ENCODE assay signal across 9 cellular contexts in genomic region chr3:45123030-45123429, GRCh38.
DNase-seq lines count a peak whose midpoint lies in the region; ATAC-seq lines count a peak whose summit lies in the region.
"Had no signal": no experiment of that assay in that cellular context is flagged by ENCODE, and none has a peak within 500 bp of the region (broad histone marks: within the 10 kb centered on the region; RNA-seq: fewer than 3 reads in every experiment).

No MANE protein-coding gene starts in this region.

- DNase-seq in GM04504 (ENCODE audit: low read depth) = peak; percentile 84
- peak; percentile 82 for DNase-seq in RKO (ENCODE audit: low spot score)
- DNase-seq in kidney glomerular epithelial cell (lab: John Stamatoyannopoulos, UW) = peak; percentile 96
- DNase-seq in NCI-H2107 (lab: John Stamatoyannopoulos, UW) = no peak
- no peak for DNase-seq in GM19240 (ENCODE audit: insufficient read length, low spot score)
- DNase-seq in stimulated activated CD4-positive, alpha-beta T cell treated with anti-CD3 and anti-CD28 coated beads, Interleukin-4, amount 100 ng/mL, for 24 hours = no peak
- DNase-seq: T-helper 1 cell had no signal

- ATAC-seq in HG02678 (IDR thresholded peaks at IDR 0.05; ENCODE audit: unreplicated experiment) = peak; percentile 88
- no peak for ATAC-seq in HG03520 (IDR thresholded peaks at IDR 0.05; ENCODE audit: unreplicated experiment)

Comparison
In these comparisons a context has a peak if more than half of its experiments do, and no peak if none do; other contexts are left out.
1. DNase-seq: peak in GM04504 (single experiment), RKO (single experiment) and kidney glomerular epithelial cell (single experiment); none in NCI-H2107 (single experiment), GM19240 (single experiment) and stimulated activated CD4-positive, alpha-beta T cell treated with anti-CD3 and anti-CD28 coated beads, Interleukin-4, amount 100 ng/mL, for 24 hours (single experiment).